8 cellular contexts compared by ENCODE assay signal in genomic region chr16:57485916-57486857, GRCh38. TPM values are rescaled to one million over a fixed set of nuclear protein-coding genes. Genes with fewer than 3 reads are reported as not detected.
A peak's percentile ranks its signal among the peaks of the same experiment; 100 is the strongest.
DNase-seq lines count a peak whose midpoint lies in the region; ATAC-seq and TF ChIP-seq lines count a peak whose summit lies in the region.

DOK4 (minus strand) TSS chr16:57486493; CDS start chr16:57479507, 6,986 bp downstream.

- peak within 1 kb of the TSS; percentile 83 to 84 for H3K27ac Mint-ChIP-seq in activated naive CD4-positive, alpha-beta T cell treated with anti-CD3 and anti-CD28 coated beads, Interleukin-2, amount 50 U/mL, for 72 hours
- H3K27ac Mint-ChIP-seq in glutamatergic neuron (ENCODE audit: unreplicated experiment) (peak within 1 kb of the TSS; percentile 20), osteocyte (ENCODE audit: unreplicated experiment) (no peak within 1 kb of the TSS)

- no peaks in the 10 kb centered on the region for H3K36me3 ChIP-seq in HUES6 (ENCODE audit: control insufficient read depth, insufficient read depth, low read length)
- H3K36me3 ChIP-seq in thoracic aorta, result no peaks in the 10 kb centered on the region

- peaks cover 14% of the 10 kb centered on the region for H3K27me3 ChIP-seq in HUES6 (ENCODE audit: control insufficient read depth, insufficient read depth, low read length)
- H3K27me3 ChIP-seq in thoracic aorta (replicated peaks; ENCODE audit: insufficient read depth), result no peaks in the 10 kb centered on the region

- no peaks in the 10 kb centered on the region for H3K9me3 Mint-ChIP-seq in activated naive CD4-positive, alpha-beta T cell treated with anti-CD3 and anti-CD28 coated beads, Interleukin-2, amount 50 U/mL, for 72 hours
- H3K9me3 Mint-ChIP-seq in glutamatergic neuron (ENCODE audit: unreplicated experiment), result peaks cover 4% of the 10 kb centered on the region
- no peaks in the 10 kb centered on the region for H3K9me3 Mint-ChIP-seq in osteocyte (ENCODE audit: unreplicated experiment)

- H3K27ac ChIP-seq in HUES6 (ENCODE audit: low read depth, low read length) (no peak within 1 kb of the TSS; the same call in 1 of the 2 replicates), thoracic aorta (peak within 1 kb of the TSS; percentile 86 to 92)

- H3K9ac ChIP-seq in HUES6 (ENCODE audit: low read length), result peak within 1 kb of the TSS; percentile 88

- H3K27me3 Mint-ChIP-seq in glutamatergic neuron (ENCODE audit: unreplicated experiment) (peaks cover 3% of the 10 kb centered on the region), osteocyte (ENCODE audit: unreplicated experiment) (peaks cover 10% of the 10 kb centered on the region)

- TF ChIP-seq CTCF in glutamatergic neuron (IDR thresholded peaks at IDR 0.05; ENCODE audit: partially characterized antibody, unreplicated experiment), result no peak
- no peak for TF ChIP-seq CTCF in osteocyte (IDR thresholded peaks at IDR 0.05)
- TF ChIP-seq CTCF in thoracic aorta (IDR thresholded peaks at IDR 0.05), result no peak

- H3K4me3 ChIP-seq in HUES6 (ENCODE audit: low read depth, low read length) (peak within 1 kb of the TSS; percentile 72), thoracic aorta (peak within 1 kb of the TSS; percentile 90)

- ATAC-seq in GM21360 (IDR thresholded peaks at IDR 0.05; ENCODE audit: unreplicated experiment) (peak; percentile 80), SK-N-SH treated with all-trans-retinoic acid at 6 μM for 48 hours (peak; percentile 96), thoracic aorta (ENCODE audit: insufficient number of reproducible peaks, low FRiP score, low read depth) (peak; percentile 57)
- ATAC-seq in activated naive CD4-positive, alpha-beta T cell treated with anti-CD3 and anti-CD28 coated beads, Interleukin-2, amount 50 U/mL, for 72 hours, result peak; percentile 89 to 98

- H3K4me1 ChIP-seq in HUES6 (ENCODE audit: control insufficient read depth, insufficient read depth, low read length) (peaks cover 25% of the 10 kb centered on the region), thoracic aorta (ENCODE audit: control insufficient read depth in 1 of 2, low read depth in 2 of 2) (peaks cover 8 to 36% of the 10 kb centered on the region in 2 donors)

- H3K4me3 Mint-ChIP-seq in glutamatergic neuron (ENCODE audit: unreplicated experiment) (peak within 1 kb of the TSS; percentile 84), osteocyte (ENCODE audit: unreplicated experiment) (peak within 1 kb of the TSS; percentile 83)

- H3K9me3 ChIP-seq in HUES6 (ENCODE audit: control insufficient read depth, insufficient read depth, low read depth, low read length) (peaks cover 5% of the 10 kb centered on the region; the same call in 1 of the 2 replicates), thoracic aorta (no peaks in the 10 kb centered on the region)

- no peaks in the 10 kb centered on the region for H3K36me3 Mint-ChIP-seq in activated naive CD4-positive, alpha-beta T cell treated with anti-CD3 and anti-CD28 coated beads, Interleukin-2, amount 50 U/mL, for 72 hours
- H3K36me3 Mint-ChIP-seq in glutamatergic neuron (ENCODE audit: unreplicated experiment) (no peaks in the 10 kb centered on the region), osteocyte (ENCODE audit: unreplicated experiment) (no peaks in the 10 kb centered on the region)

- DNase-seq in Caki2 (ENCODE audit: low read depth), result no peak
- peak; percentile 71 to 86 for DNase-seq in activated naive CD4-positive, alpha-beta T cell treated with anti-CD3 and anti-CD28 coated beads, Interleukin-2, amount 50 U/mL, for 72 hours (ENCODE audit: low spot score in 2 of 2)
- DNase-seq in glutamatergic neuron, result peak; percentile 90
- peak; percentile 91 for DNase-seq in osteocyte (ENCODE audit: extremely low spot score, unreplicated experiment)
- DNase-seq in thoracic aorta (ENCODE audit: low spot score), result no peak

- in situ Hi-C loops in Caki2 (cut with HindIII; ENCODE audit: low pct_unique_long_range_greater_than_20kb, low sequenced_read_pairs), result no loop called here

- H3K4me1 Mint-ChIP-seq in glutamatergic neuron (ENCODE audit: low read depth, unreplicated experiment), result peaks cover 10% of the 10 kb centered on the region
- peaks cover 18% of the 10 kb centered on the region for H3K4me1 Mint-ChIP-seq in osteocyte (ENCODE audit: unreplicated experiment)

TF ChIP-seq in SK-N-SH treated with all-trans-retinoic acid at 6 μM for 48 hours, 23 proteins besides CTCF, POLR2A, EP300 and RAD21 (continues in another document):
- TF ChIP-seq CSDC2 (CRISPR knock-in tag; IDR thresholded peaks at IDR 0.05) (no peak), PPARA (CRISPR knock-in tag; IDR thresholded peaks at IDR 0.05; ENCODE audit: borderline replicate concordance) (no peak), ZNF565 (CRISPR knock-in tag; conservative IDR thresholded peaks at IDR 0.05; ENCODE audit: low read depth) (no peak), POU6F1 (CRISPR knock-in tag; IDR thresholded peaks at IDR 0.05; ENCODE audit: borderline replicate concordance, low read depth) (no peak), CSRNP3 (CRISPR knock-in tag; IDR thresholded peaks at IDR 0.05) (no peak), BACH2 (CRISPR knock-in tag; IDR thresholded peaks at IDR 0.05; ENCODE audit: borderline replicate concordance) (no peak), ZFP30 (CRISPR knock-in tag; IDR thresholded peaks at IDR 0.05) (no peak), RARB (CRISPR knock-in tag; IDR thresholded peaks at IDR 0.05) (no peak), ZFP3 (CRISPR knock-in tag; IDR thresholded peaks at IDR 0.05) (no peak), ESRRG (CRISPR knock-in tag; IDR thresholded peaks at IDR 0.05) (no peak), SNAI2 (CRISPR knock-in tag; IDR thresholded peaks at IDR 0.05) (no peak), TOX (CRISPR knock-in tag; IDR thresholded peaks at IDR 0.05; ENCODE audit: borderline replicate concordance) (no peak), ZNF70 (CRISPR knock-in tag; IDR thresholded peaks at IDR 0.05) (no peak), TSHZ2 (CRISPR knock-in tag; IDR thresholded peaks at IDR 0.05) (no peak), OSR1 (CRISPR knock-in tag; IDR thresholded peaks at IDR 0.05) (no peak), ZC3H10 (CRISPR knock-in tag; IDR thresholded peaks at IDR 0.05) (no peak), ARNTL (CRISPR knock-in tag; IDR thresholded peaks at IDR 0.05; ENCODE audit: borderline replicate concordance, low read depth) (no peak)

RNA-seq across cellular contexts. Expression of gene DOK4, which starts in this region (rescaled TPM):
- 21.9 and 50.0 TPM in 2 replicates for total RNA-seq in Caki2 (2014; rRNA removed; shearing (Covaris generic); ENCODE audit: low replicate concordance)
- 1 to 10 TPM; 7.1 to 7.7 TPM for total RNA-seq in activated naive CD4-positive, alpha-beta T cell treated with anti-CD3 and anti-CD28 coated beads, Interleukin-2, amount 50 U/mL, for 72 hours
- total RNA-seq in glutamatergic neuron (ENCODE audit: unreplicated experiment), result 23.4 TPM
- 22.5 and 24.4 TPM in 2 replicates for total RNA-seq in osteocyte
- total RNA-seq in thoracic aorta, result 10 to 100 TPM; 43.2 to 70.1 TPM

Comparison
In these comparisons a context has a peak if more than half of its experiments do, and no peak if none do; other contexts are left out.
1. DNase-seq: peak in activated naive CD4-positive, alpha-beta T cell treated with anti-CD3 and anti-CD28 coated beads, Interleukin-2, amount 50 U/mL, for 72 hours (2 of 2), glutamatergic neuron (single experiment) and osteocyte (single experiment); none in Caki2 (single experiment) and thoracic aorta (single experiment).
2. Peak in every context shown above with its lines, with median percentiles within 50 percentile points of each other: ATAC-seq.